In genomic region chr6:156507106-156507505, GRCh38 we compare ENCODE assay signal across 24 cellular contexts.
"Had no signal": no experiment of that assay in that cellular context is flagged by ENCODE, and none has a peak within 500 bp of the region (broad histone marks: within the 10 kb centered on the region; RNA-seq: fewer than 3 reads in every experiment).

No MANE protein-coding gene starts in this region.

- DNase-seq: activated CD4-positive, alpha-beta memory T cell treated with anti-CD3 and anti-CD28 coated beads for 36 hours; activated CD4-positive, alpha-beta T cell treated with anti-CD3 and anti-CD28 coated beads, Interleukin-2, amount 10 ng/mL, durations not matched to agents 7 days and 5 days; activated CD4-positive, CD25-positive, alpha-beta regulatory T cell treated with anti-CD3 and anti-CD28 coated beads, Interleukin-2, amount 50 U/mL, for 72 hours; activated CD8-positive, alpha-beta memory T cell treated with anti-CD3 and anti-CD28 coated beads for 24 hours; activated gamma-delta T cell treated with Interleukin-2 at 50 U/mL for 16 hours; activated naive CD4-positive, alpha-beta T cell treated with anti-CD3 and anti-CD28 coated beads, Interleukin-2, amount 10 ng/mL, durations not matched to agents 7 days and 5 days; activated naive CD8-positive, alpha-beta T cell treated with anti-CD3 and anti-CD28 coated beads for 36 hours; activated T-cell treated with anti-CD3 and anti-CD28 coated beads, Interleukin-2, amount 50 U/mL, for 48 hours; central memory CD4-positive, alpha-beta T cell; MM.1S; NCI-H1105; NCI-H1436; NCI-H1694 treated with DMSO at 0.1 percent for 48 hours; NCI-H2029 treated with DMSO at 0.1 percent for 48 hours; NCI-H345; NCI-H510A; NCI-H526 treated with DMSO at 0.1 percent for 48 hours; NCI-H82; NK-92 treated with Interleukin-12 subunit alpha and Interleukin-12 subunit beta, amount 100 ng/mL, for 24 hours; PC-3; SHP77 treated with DMSO at 0.1 percent for 48 hours; T-helper 9 cell had no signal

- ATAC-seq: activated T-helper 17 cell treated with anti-CD3 and anti-CD28 coated beads, Interleukin-2, amount 50 U/mL, for 72 hours; PC-3; WTC11 had no signal
